13 cellular contexts compared by ENCODE assay signal in the genomic region with DNA sequence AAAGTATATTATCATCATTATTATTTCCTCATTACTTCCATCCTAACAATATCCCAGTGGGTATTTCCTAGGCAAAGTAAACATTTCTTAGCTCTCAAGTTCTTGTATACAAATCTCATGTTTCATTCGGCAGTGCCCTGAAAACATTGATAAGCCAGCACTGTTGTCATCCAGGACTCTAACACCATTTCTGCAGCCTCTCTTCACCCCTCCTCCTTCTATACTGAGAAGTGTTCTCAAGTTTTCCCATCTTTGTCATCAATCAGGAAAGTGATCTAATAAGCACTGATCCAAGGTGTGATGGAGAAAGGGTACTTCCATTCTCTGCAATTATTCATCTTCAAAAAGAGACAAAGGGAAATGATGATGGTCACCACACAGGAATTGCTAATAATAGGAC.
DNase-seq lines count a peak whose midpoint lies in the region; TF ChIP-seq lines count a peak whose summit lies in the region.
"Had no signal": no experiment of that assay in that cellular context is flagged by ENCODE, and none has a peak within 500 bp of the region (broad histone marks: within the 10 kb centered on the region; RNA-seq: fewer than 3 reads in every experiment).

No MANE protein-coding gene starts in this region.

- H3K27me3 ChIP-seq in fibroblast of lung (ENCODE audit: control insufficient read depth, insufficient read depth, low read length) (no peaks in the 10 kb centered on the region), ovary (no peaks in the 10 kb centered on the region), transverse colon (no peaks in the 10 kb centered on the region), prostate gland (replicated peaks; ENCODE audit: insufficient read depth) (no peaks in the 10 kb centered on the region)

- peak overlapping the region; percentile 30 for H3K27ac ChIP-seq in fibroblast of lung (ENCODE audit: insufficient read depth, low read length)
- H3K27ac ChIP-seq in ovary, result peak overlapping the region; percentile 59 to 66
- peak overlapping the region; percentile 42 to 72 (median 68) for H3K27ac ChIP-seq in transverse colon
- H3K27ac ChIP-seq in prostate gland, result peak overlapping the region in 1 of 2 donors; percentile 39
- H3K27ac ChIP-seq: 22Rv1 had no signal

- peaks cover 26% of the 10 kb centered on the region for H3K4me1 ChIP-seq in fibroblast of lung (ENCODE audit: control insufficient read depth, extremely low read depth, insufficient read depth, low read length)
- H3K4me1 ChIP-seq in ovary (ENCODE audit: insufficient read depth), result peaks cover 16% of the 10 kb centered on the region
- peaks cover 0 to 9% (median 4%) of the 10 kb centered on the region in 4 donors for H3K4me1 ChIP-seq in transverse colon
- no peaks in the 10 kb centered on the region for H3K4me1 ChIP-seq in prostate gland (replicated peaks)

- H3K79me2 ChIP-seq in fibroblast of lung (ENCODE audit: control insufficient read depth, insufficient read depth, low read length), result no peaks in the 10 kb centered on the region

- no peaks in the 10 kb centered on the region for H4K20me1 ChIP-seq in fibroblast of lung (ENCODE audit: control insufficient read depth, extremely low read depth, insufficient read depth, low read length)

- H3K36me3 ChIP-seq in fibroblast of lung (ENCODE audit: control insufficient read depth, insufficient read depth, low read length) (no peaks in the 10 kb centered on the region), ovary (no peaks in the 10 kb centered on the region), transverse colon (no peaks in the 10 kb centered on the region), prostate gland (no peaks in the 10 kb centered on the region)

- H3K9me3 ChIP-seq in fibroblast of lung (ENCODE audit: control insufficient read depth, insufficient read depth, low read depth, low read length), result no peaks in the 10 kb centered on the region
- no peaks in the 10 kb centered on the region for H3K9me3 ChIP-seq in ovary
- no peaks in the 10 kb centered on the region for H3K9me3 ChIP-seq in transverse colon
- no peaks in the 10 kb centered on the region for H3K9me3 ChIP-seq in prostate gland

- TF ChIP-seq POLR2A in ovary (IDR thresholded peaks at IDR 0.05), result no peak
- no peak for TF ChIP-seq POLR2A in transverse colon (IDR thresholded peaks at IDR 0.05)
- TF ChIP-seq POLR2A in prostate gland (IDR thresholded peaks at IDR 0.05), result no peak

- TF ChIP-seq EP300 in ovary (IDR thresholded peaks at IDR 0.05) (no peak), transverse colon (IDR thresholded peaks at IDR 0.05; ENCODE audit: low read depth) (no peak)

- DNase-seq in DMS 273 (lab: John Stamatoyannopoulos, UW; ENCODE audit: unreplicated experiment) (peak; percentile 10), DMS 273 treated with DMSO at 0.1 percent for 48 hours (lab: John Stamatoyannopoulos, UW) (no peak), fibroblast of lung (ENCODE audit: low read depth in 2 of 2) (peak in 1 of 2 donors; percentile 75), ovary (no peak), transverse colon (no peak), DMS114 treated with DMSO at 0.1 percent for 48 hours (lab: John Stamatoyannopoulos, UW; ENCODE audit: unreplicated experiment) (no peak), iPS-NIHi11 (ENCODE audit: low spot score) (no peak), prostate gland (ENCODE audit: low spot score) (no peak)
- DNase-seq: activated T-cell treated with anti-CD3 and anti-CD28 coated beads for 4 hours; NCI-H1048; NCI-H510A; stimulated activated CD4-positive, alpha-beta T cell treated with anti-CD3 and anti-CD28 coated beads, Interleukin-4, amount 100 ng/mL, for 24 hours had no signal

- H2AFZ ChIP-seq in fibroblast of lung (ENCODE audit: low read length), result no peak overlapping the region

- in situ Hi-C loops in transverse colon (cut with MboI; ENCODE audit: low pct_ligation_motif_present in 1 of 4, low pct_unique_long_range_greater_than_20kb in 1 of 4, low sequenced_read_pairs in 3 of 4), result no loop called here

- WGBS in ovary, 3 donors, result 0 to 8% (median 2%) methylated on average over 1 of the region's 1 CpG
- WGBS in transverse colon (ENCODE audit: low coverage in 1 of 2), 2 donors, result 44 to 70% methylated on average over 1 of the region's 1 CpG
- 15% methylated on average over 1 of the region's 1 CpG for WGBS in prostate gland

- TF ChIP-seq CTCF in fibroblast of lung (conservative IDR thresholded peaks at IDR 0.05 in 1 of 2, IDR thresholded peaks at IDR 0.05 in 1 of 2; ENCODE audit: low read depth in 1 of 2, low read length in 2 of 2), result no peak
- TF ChIP-seq CTCF in ovary (IDR thresholded peaks at IDR 0.05), result no peak
- TF ChIP-seq CTCF in transverse colon (IDR thresholded peaks at IDR 0.05), result no peak
- no peak for TF ChIP-seq CTCF in prostate gland (IDR thresholded peaks at IDR 0.05)

- intact Hi-C loops in ovary (cut with DNase I) (loop anchor here in 1 of 4 donors (10.0 kb wide), 1 partner anchor 84 kb away; no protein-coding TSS in a partner anchor), transverse colon (cut with DNase I; ENCODE audit: low total_unique reads) (no loop called here), prostate gland (cut with DNase I) (no loop called here)

- no peak overlapping the region for H3K9ac ChIP-seq in fibroblast of lung (ENCODE audit: insufficient read depth, low read length)

- no peak overlapping the region for H3K4me3 ChIP-seq in fibroblast of lung (replicated peaks in 1 of 4; ENCODE audit: control extremely low read depth in 1 of 4, insufficient read depth in 1 of 4, low read depth in 3 of 4, low read length in 4 of 4)
- H3K4me3 ChIP-seq in ovary, result no peak overlapping the region
- H3K4me3 ChIP-seq in transverse colon, result no peak overlapping the region
- no peak overlapping the region for H3K4me3 ChIP-seq in prostate gland

- no peak overlapping the region for H3K4me2 ChIP-seq in fibroblast of lung (ENCODE audit: extremely low read depth, insufficient read depth, low read length)
